Comparison of ENCODE assay signal across 29 cellular contexts in genomic region chr4:39905656-39906055, GRCh38.
DNase-seq lines count a peak whose midpoint lies in the region; ATAC-seq and TF ChIP-seq lines count a peak whose summit lies in the region.
"Had no signal": no experiment of that assay in that cellular context is flagged by ENCODE, and none has a peak within 500 bp of the region (broad histone marks: within the 10 kb centered on the region; RNA-seq: fewer than 3 reads in every experiment).

No MANE protein-coding gene starts in this region.

- H3K4me1 ChIP-seq in HEK293 (ENCODE audit: control insufficient read depth, insufficient read depth, low read length) (no peaks in the 10 kb centered on the region), lower lobe of right lung (no peaks in the 10 kb centered on the region), colonic mucosa (no peaks in the 10 kb centered on the region)
- H3K4me1 ChIP-seq: ascending aorta, psoas muscle, sigmoid colon, transverse colon had no signal

- peaks cover 11 to 59% of the 10 kb centered on the region in 2 experiments for H3K36me3 ChIP-seq in HEK293 (ENCODE audit: control insufficient read depth in 2 of 2, insufficient read depth in 1 of 2, low read length in 2 of 2)
- peaks cover 88% of the 10 kb centered on the region for H3K36me3 ChIP-seq in lower lobe of right lung
- H3K36me3 ChIP-seq in colonic mucosa = no peaks in the 10 kb centered on the region

- no peak overlapping the region for H3K27ac ChIP-seq in HEK293 (ENCODE audit: extremely low read depth, low read depth, low read length)
- no peak overlapping the region for H3K27ac ChIP-seq in lower lobe of right lung
- no peak overlapping the region for H3K27ac ChIP-seq in colonic mucosa
- H3K27ac ChIP-seq: A549, ascending aorta, cardiac muscle cell, heart right ventricle, psoas muscle, sigmoid colon, transverse colon had no signal

- POLR2A ChIA-PET in HEK293 (lab: Yijun Ruan, JAX) = no interaction called here

- intact Hi-C loops in activated naive CD4-positive, alpha-beta T cell treated with anti-CD3 and anti-CD28 coated beads for 36 hours (cut with micrococcal nuclease) = no loop called here
- intact Hi-C loops in lower lobe of right lung (cut with DNase I) = no loop called here
- intact Hi-C loops in colonic mucosa (cut with DNase I) = no loop called here

- H3K9me3 ChIP-seq in HEK293 (ENCODE audit: control insufficient read depth, insufficient read depth, low read depth, low read length) (no peaks in the 10 kb centered on the region), lower lobe of right lung (no peaks in the 10 kb centered on the region), colonic mucosa (no peaks in the 10 kb centered on the region)
- H3K9me3 ChIP-seq: A549, ascending aorta, heart right ventricle, psoas muscle, sigmoid colon, transverse colon had no signal

- CTCF ChIA-PET in activated naive CD4-positive, alpha-beta T cell treated with anti-CD3 and anti-CD28 coated beads, Interleukin-2, amount 10 ng/mL, durations not matched to agents 7 days and 5 days (lab: Charles Lee) = no interaction called here
- CTCF ChIA-PET in activated naive CD4-positive, alpha-beta T cell treated with anti-CD3 and anti-CD28 coated beads for 36 hours (lab: Charles Lee) = interaction anchor here (0.7 kb wide), 1 partner anchor 405 kb away, joined by 3 read pairs; no protein-coding TSS in a partner anchor
- CTCF ChIA-PET in HEK293 (lab: Yijun Ruan, JAX) = no interaction called here

- no peak overlapping the region for H3K9ac ChIP-seq in colonic mucosa (ENCODE audit: low read depth in 2 of 2, low read length in 2 of 2)

- H3K4me3 Mint-ChIP-seq in activated naive CD4-positive, alpha-beta T cell treated with anti-CD3 and anti-CD28 coated beads, Interleukin-2, amount 10 ng/mL, durations not matched to agents 7 days and 5 days = no peak overlapping the region
- no peak overlapping the region for H3K4me3 Mint-ChIP-seq in activated naive CD4-positive, alpha-beta T cell treated with anti-CD3 and anti-CD28 coated beads for 36 hours
- no peak overlapping the region for H3K4me3 Mint-ChIP-seq in chondrocyte (ENCODE audit: unreplicated experiment)
- no peak overlapping the region for H3K4me3 Mint-ChIP-seq in neural crest cell
- H3K4me3 Mint-ChIP-seq: activated naive CD8-positive, alpha-beta T cell treated with anti-CD3 and anti-CD28 coated beads, Interleukin-2, amount 10 ng/mL, durations not matched to agents 7 days and 5 days; CD8-positive, alpha-beta T cell; HFFc6 had no signal

- H3K4me1 Mint-ChIP-seq in activated naive CD4-positive, alpha-beta T cell treated with anti-CD3 and anti-CD28 coated beads, Interleukin-2, amount 10 ng/mL, durations not matched to agents 7 days and 5 days = no peaks in the 10 kb centered on the region
- H3K4me1 Mint-ChIP-seq in activated naive CD4-positive, alpha-beta T cell treated with anti-CD3 and anti-CD28 coated beads for 36 hours (ENCODE audit: low read depth) = peaks cover 5% of the 10 kb centered on the region
- H3K4me1 Mint-ChIP-seq in chondrocyte (ENCODE audit: low read depth) (peaks cover 4% of the 10 kb centered on the region), neural crest cell (no peaks in the 10 kb centered on the region)
- H3K4me1 Mint-ChIP-seq: activated naive CD8-positive, alpha-beta T cell treated with anti-CD3 and anti-CD28 coated beads, Interleukin-2, amount 10 ng/mL, durations not matched to agents 7 days and 5 days had no signal

- H3K27me3 ChIP-seq in lower lobe of right lung (ENCODE audit: low read depth) (no peaks in the 10 kb centered on the region), colonic mucosa (no peaks in the 10 kb centered on the region)
- H3K27me3 ChIP-seq: ascending aorta, cardiac muscle cell, heart right ventricle, sigmoid colon, transverse colon had no signal

- ATAC-seq in lower lobe of right lung (no peak), GM18868 (IDR thresholded peaks at IDR 0.05; ENCODE audit: unreplicated experiment) (no peak)
- ATAC-seq: A549; CD8-positive, alpha-beta T cell; heart right ventricle; left ventricle myocardium superior; psoas muscle had no signal

- peak overlapping the region; percentile 56 for H3K27ac Mint-ChIP-seq in activated naive CD4-positive, alpha-beta T cell treated with anti-CD3 and anti-CD28 coated beads, Interleukin-2, amount 10 ng/mL, durations not matched to agents 7 days and 5 days
- H3K27ac Mint-ChIP-seq in activated naive CD4-positive, alpha-beta T cell treated with anti-CD3 and anti-CD28 coated beads for 36 hours = no peak overlapping the region
- H3K27ac Mint-ChIP-seq in chondrocyte (ENCODE audit: unreplicated experiment) (peak overlapping the region; percentile 41), neural crest cell (ENCODE audit: unreplicated experiment) (peak overlapping the region; percentile 40)
- H3K27ac Mint-ChIP-seq: CD8-positive, alpha-beta T cell; HFFc6 had no signal

- no peaks in the 10 kb centered on the region for H3K9me3 Mint-ChIP-seq in activated naive CD4-positive, alpha-beta T cell treated with anti-CD3 and anti-CD28 coated beads, Interleukin-2, amount 10 ng/mL, durations not matched to agents 7 days and 5 days
- H3K9me3 Mint-ChIP-seq in activated naive CD4-positive, alpha-beta T cell treated with anti-CD3 and anti-CD28 coated beads for 36 hours = no peaks in the 10 kb centered on the region
- H3K9me3 Mint-ChIP-seq in chondrocyte (ENCODE audit: low read depth) (no peaks in the 10 kb centered on the region), neural crest cell (no peaks in the 10 kb centered on the region)
- H3K9me3 Mint-ChIP-seq: activated naive CD8-positive, alpha-beta T cell treated with anti-CD3 and anti-CD28 coated beads, Interleukin-2, amount 10 ng/mL, durations not matched to agents 7 days and 5 days; CD8-positive, alpha-beta T cell; HFFc6 had no signal

- H3K27me3 Mint-ChIP-seq in activated naive CD4-positive, alpha-beta T cell treated with anti-CD3 and anti-CD28 coated beads, Interleukin-2, amount 10 ng/mL, durations not matched to agents 7 days and 5 days = no peaks in the 10 kb centered on the region
- no peaks in the 10 kb centered on the region for H3K27me3 Mint-ChIP-seq in activated naive CD4-positive, alpha-beta T cell treated with anti-CD3 and anti-CD28 coated beads for 36 hours (ENCODE audit: low read depth)
- H3K27me3 Mint-ChIP-seq in chondrocyte (ENCODE audit: low read depth) (no peaks in the 10 kb centered on the region), neural crest cell (ENCODE audit: low read depth) (no peaks in the 10 kb centered on the region)
- H3K27me3 Mint-ChIP-seq: activated naive CD8-positive, alpha-beta T cell treated with anti-CD3 and anti-CD28 coated beads, Interleukin-2, amount 10 ng/mL, durations not matched to agents 7 days and 5 days had no signal

- H3K4me3 ChIP-seq in HEK293 (ENCODE audit: low read depth, low read length) = no peak overlapping the region
- H3K4me3 ChIP-seq in lower lobe of right lung = no peak overlapping the region
- no peak overlapping the region for H3K4me3 ChIP-seq in colonic mucosa
- H3K4me3 ChIP-seq: A549, ascending aorta, cardiac muscle cell, heart right ventricle, psoas muscle, sigmoid colon, transverse colon had no signal

- TF ChIP-seq CTCF in HEK293 (tag by site-specific recombination; IDR thresholded peaks at IDR 0.05) (no peak), chondrocyte (IDR thresholded peaks at IDR 0.05) (no peak), neural crest cell (conservative IDR thresholded peaks at IDR 0.05) (no peak), lower lobe of right lung (IDR thresholded peaks at IDR 0.05) (no peak), colonic mucosa (IDR thresholded peaks at IDR 0.05) (no peak)

- DNase-seq in activated naive CD4-positive, alpha-beta T cell treated with anti-CD3 and anti-CD28 coated beads, Interleukin-2, amount 10 ng/mL, durations not matched to agents 7 days and 5 days = no peak
- no peak for DNase-seq in activated naive CD4-positive, alpha-beta T cell treated with anti-CD3 and anti-CD28 coated beads for 36 hours
- DNase-seq in chondrocyte (ENCODE audit: low spot score) = no peak
- DNase-seq in neural crest cell (ENCODE audit: low read depth, low spot score) = no peak
- DNase-seq in lower lobe of right lung = no peak
- DNase-seq in colonic mucosa = no peak
- DNase-seq: activated CD4-positive, alpha-beta T cell treated with anti-CD3 and anti-CD28 coated beads for 48 hours; activated naive CD8-positive, alpha-beta T cell treated with anti-CD3 and anti-CD28 coated beads, Interleukin-2, amount 10 ng/mL, durations not matched to agents 7 days and 5 days; activated T-cell treated with anti-CD3 and anti-CD28 coated beads, Interleukin-2, amount 50 U/mL, for 48 hours; CD8-positive, alpha-beta T cell; DMS153; heart right ventricle; HFFc6; kidney; left ventricle myocardium superior; NCI-H146; NCI-H2107; NCI-H774; psoas muscle; SHP77 treated with DMSO at 0.1 percent for 48 hours; sigmoid colon; stimulated activated CD4-positive, alpha-beta T cell treated with anti-CD3 and anti-CD28 coated beads, Interleukin-12 subunit alpha, Interleukin-12 subunit beta, amount 100 ng/mL, for 4 hours; stimulated activated CD4-positive, alpha-beta T cell treated with anti-CD3 and anti-CD28 coated beads, Interleukin-4, amount 100 ng/mL, for 1 hour; transverse colon had no signal

- H3K36me3 Mint-ChIP-seq in activated naive CD4-positive, alpha-beta T cell treated with anti-CD3 and anti-CD28 coated beads, Interleukin-2, amount 10 ng/mL, durations not matched to agents 7 days and 5 days = peaks cover 41% of the 10 kb centered on the region
- H3K36me3 Mint-ChIP-seq in activated naive CD4-positive, alpha-beta T cell treated with anti-CD3 and anti-CD28 coated beads for 36 hours (ENCODE audit: low read depth) = peaks cover 15% of the 10 kb centered on the region
- H3K36me3 Mint-ChIP-seq in chondrocyte (ENCODE audit: low read depth) (peaks cover 6% of the 10 kb centered on the region), neural crest cell (ENCODE audit: low read depth) (peaks cover 16% of the 10 kb centered on the region)

TF ChIP-seq in HEK293, 187 proteins besides CTCF, POLR2A, EP300 and RAD21:
- TF ChIP-seq ZNF366 (tag by site-specific recombination; conservative IDR thresholded peaks at IDR 0.05) (peak; percentile 52; the same call in 1 of the 2 replicates), PRDM1 (tag by site-specific recombination; IDR thresholded peaks at IDR 0.05) (peak; percentile 86), SP7 (tag by site-specific recombination; IDR thresholded peaks at IDR 0.05) (no peak), TRIM28 (IDR thresholded peaks at IDR 0.05; ENCODE audit: borderline replicate concordance, low read length) (no peak), ZNF221 (tag by site-specific recombination; IDR thresholded peaks at IDR 0.05; ENCODE audit: borderline replicate concordance) (no peak), ZNF16 (tag by site-specific recombination; IDR thresholded peaks at IDR 0.05; ENCODE audit: low read depth) (no peak), ZNF274 (IDR thresholded peaks at IDR 0.05; ENCODE audit: low read length) (no peak), ZNF274 (tag by site-specific recombination; IDR thresholded peaks at IDR 0.05; ENCODE audit: borderline replicate concordance) (no peak)
